Comparison of ENCODE assay signal across 1 cellular context in genomic region chr10:48444861-48445841, GRCh38.
A peak's percentile ranks its signal among the peaks of the same experiment; 100 is the strongest.
TF ChIP-seq lines count a peak whose summit lies in the region.

No MANE protein-coding gene starts in this region.

TF ChIP-seq in K562, 482 proteins besides CTCF, POLR2A, EP300 and RAD21 (continued from another document):
- TF ChIP-seq ELK1 (CRISPR knock-in tag; IDR thresholded peaks at IDR 0.05) = no peak
- TF ChIP-seq ZNF444 (CRISPR knock-in tag; IDR thresholded peaks at IDR 0.05) = no peak
- TF ChIP-seq PTTG1 (tag; IDR thresholded peaks at IDR 0.05; ENCODE audit: low read depth) = no peak
- TF ChIP-seq GATAD2A (IDR thresholded peaks at IDR 0.05) = no peak
- no peak for TF ChIP-seq FOXM1 (IDR thresholded peaks at IDR 0.05; ENCODE audit: low read depth)
- no peak for TF ChIP-seq FOXM1 (CRISPR knock-in tag; IDR thresholded peaks at IDR 0.05; ENCODE audit: low read depth)
- TF ChIP-seq COPS2 (conservative IDR thresholded peaks at IDR 0.05) = no peak
- no peak for TF ChIP-seq CHCHD3 (CRISPR knock-in tag; IDR thresholded peaks at IDR 0.05)
- TF ChIP-seq MAFG (tag; conservative IDR thresholded peaks at IDR 0.05) = no peak
- no peak for TF ChIP-seq POLR3A (IDR thresholded peaks at IDR 0.05; ENCODE audit: borderline replicate concordance, extremely low read depth, insufficient read depth, insufficient read length)
- TF ChIP-seq AFF1 (IDR thresholded peaks at IDR 0.05; ENCODE audit: low read depth in 1 of 2, partially characterized antibody in 2 of 2) = no peak
- TF ChIP-seq FOXJ3 (CRISPR knock-in tag; IDR thresholded peaks at IDR 0.05) = no peak
- no peak for TF ChIP-seq ARID4B (CRISPR knock-in tag; IDR thresholded peaks at IDR 0.05)
- TF ChIP-seq NFIX (CRISPR knock-in tag; IDR thresholded peaks at IDR 0.05; ENCODE audit: low read depth) = peak; percentile 58
- no peak for TF ChIP-seq SMARCA5 (IDR thresholded peaks at IDR 0.05)
- TF ChIP-seq POLR2G (IDR thresholded peaks at IDR 0.05; ENCODE audit: low read depth, low read length) = peak; percentile 51
- no peak for TF ChIP-seq ZNF76 (CRISPR knock-in tag; IDR thresholded peaks at IDR 0.05; ENCODE audit: borderline replicate concordance)
- no peak for TF ChIP-seq THAP7 (CRISPR knock-in tag; IDR thresholded peaks at IDR 0.05)
